Comparison of ENCODE assay signal across 7 cellular contexts in genomic region chr11:134908583-134908982, GRCh38.
"Had no signal": no experiment of that assay in that cellular context is flagged by ENCODE, and none has a peak within 500 bp of the region (broad histone marks: within the 10 kb centered on the region; RNA-seq: fewer than 3 reads in every experiment).

No MANE protein-coding gene starts in this region.

- ATAC-seq: GM23338, HepG2 had no signal

- H3K4me2 ChIP-seq: GM23338 had no signal

- H3K9me3 Mint-ChIP-seq: GM23338, H9 had no signal

- H3K4me1 Mint-ChIP-seq: GM23338, IgD-negative memory B cell had no signal

- H3K27ac ChIP-seq: HL-60 had no signal

- H3K4me3 Mint-ChIP-seq: GM23338, H9, HFFc6 had no signal

- DNase-seq: H9, HCEC 1CT, HFFc6 had no signal

- H3K27ac Mint-ChIP-seq: GM23338, H9, HFFc6, IgD-negative memory B cell had no signal

- H3K4me3 ChIP-seq: GM23338 had no signal
